ENCODE assay signal across 11 cellular contexts in genomic region chr15:52804526-52805081, GRCh38. TPM values are rescaled to one million over a fixed set of nuclear protein-coding genes. Genes with fewer than 3 reads are reported as not detected.
DNase-seq lines count a peak whose midpoint lies in the region; ATAC-seq and TF ChIP-seq lines count a peak whose summit lies in the region.
"Had no signal": no experiment of that assay in that cellular context is flagged by ENCODE, and none has a peak within 500 bp of the region (broad histone marks: within the 10 kb centered on the region; RNA-seq: fewer than 3 reads in every experiment).

No MANE protein-coding gene starts in this region.

- DNase-seq in activated T-cell treated with anti-CD3 and anti-CD28 coated beads, Interleukin-2, amount 50 U/mL, for 4 hours, result no peak
- no peak for DNase-seq in activated T-cell treated with anti-CD3 and anti-CD28 coated beads, Interleukin-2, amount 50 U/mL, for 1 hour
- DNase-seq in chondrocyte (ENCODE audit: low spot score), result no peak
- DNase-seq in mesendoderm, result peak; percentile 62
- DNase-seq in type B pancreatic cell (ENCODE audit: extremely low spot score, unreplicated experiment), result no peak
- DNase-seq in stimulated activated CD4-positive, alpha-beta T cell treated with anti-CD3 and anti-CD28 coated beads, Interleukin-2, amount 100 ng/mL, for 24 hours, result no peak
- DNase-seq: C1 segment of cervical spinal cord; HCEC 1CT; stimulated activated CD4-positive, alpha-beta T cell treated with anti-CD3 and anti-CD28 coated beads, Interleukin-4, amount 100 ng/mL, for 1 hour had no signal

- no peak overlapping the region for H3K23ac ChIP-seq in mesendoderm (ENCODE audit: low read length)

- no peaks in the 10 kb centered on the region for H3K36me3 ChIP-seq in mesendoderm (ENCODE audit: control insufficient read depth, insufficient read depth, low read length)

- H3K79me1 ChIP-seq in mesendoderm (ENCODE audit: low read length), result no peaks in the 10 kb centered on the region

- no peak overlapping the region for H3K18ac ChIP-seq in mesendoderm (ENCODE audit: low read length)

- peak overlapping the region; percentile 8 for H3K56ac ChIP-seq in mesendoderm (ENCODE audit: low read length)

- peaks cover 86% of the 10 kb centered on the region for H3K27me3 Mint-ChIP-seq in activated T-cell treated with anti-CD3 and anti-CD28 coated beads, Interleukin-2, amount 50 U/mL, for 4 hours (ENCODE audit: low read depth)
- peaks cover 66% of the 10 kb centered on the region for H3K27me3 Mint-ChIP-seq in chondrocyte (ENCODE audit: low read depth)
- peaks cover 89% of the 10 kb centered on the region for H3K27me3 Mint-ChIP-seq in type B pancreatic cell

- H3K4ac ChIP-seq in mesendoderm (ENCODE audit: low read depth, low read length), result no peak overlapping the region

- ATAC-seq in activated T-cell treated with anti-CD3 and anti-CD28 coated beads, Interleukin-2, amount 50 U/mL, for 4 hours, result no peak
- ATAC-seq in HG02973 (IDR thresholded peaks at IDR 0.05; ENCODE audit: unreplicated experiment) (no peak), GM19328 (IDR thresholded peaks at IDR 0.05; ENCODE audit: unreplicated experiment) (no peak)

- no peak overlapping the region for H2BK120ac ChIP-seq in mesendoderm (ENCODE audit: low read depth, low read length)

- H3K27ac ChIP-seq in mesendoderm (ENCODE audit: low read depth, low read length), result peak overlapping the region; percentile 2

- H3K27ac Mint-ChIP-seq in chondrocyte (ENCODE audit: unreplicated experiment) (no peak overlapping the region), type B pancreatic cell (no peak overlapping the region)

- peak overlapping the region; percentile 73 for H3K4me3 Mint-ChIP-seq in activated T-cell treated with anti-CD3 and anti-CD28 coated beads, Interleukin-2, amount 50 U/mL, for 4 hours
- peak overlapping the region; percentile 54 for H3K4me3 Mint-ChIP-seq in chondrocyte (ENCODE audit: unreplicated experiment)
- H3K4me3 Mint-ChIP-seq in type B pancreatic cell, result peak overlapping the region; percentile 76

- H3K27me3 ChIP-seq in mesendoderm (ENCODE audit: insufficient read depth, low read length, poor library complexity), result peaks cover 19% of the 10 kb centered on the region

- WGBS in mesendoderm (ENCODE audit: extremely low coverage, insufficient coverage, low lambda C conversion rate), result no CpG with 5 or more reads among the region's 25 CpGs

- no peak overlapping the region for H2AK5ac ChIP-seq in mesendoderm (ENCODE audit: low read length)

- H4K5ac ChIP-seq in mesendoderm (ENCODE audit: low read length), result no peak overlapping the region

- no peak overlapping the region for H2BK15ac ChIP-seq in mesendoderm (replicated peaks; ENCODE audit: low read depth)

- peaks cover 18% of the 10 kb centered on the region for H3K4me1 Mint-ChIP-seq in activated T-cell treated with anti-CD3 and anti-CD28 coated beads, Interleukin-2, amount 50 U/mL, for 4 hours (ENCODE audit: low read depth)
- H3K4me1 Mint-ChIP-seq in chondrocyte (ENCODE audit: low read depth) (peaks cover 15% of the 10 kb centered on the region), type B pancreatic cell (ENCODE audit: unreplicated experiment) (peaks cover 12% of the 10 kb centered on the region)

- peak overlapping the region; percentile 5 for H3K9ac ChIP-seq in mesendoderm (ENCODE audit: low read length)

- no peak overlapping the region for H3K4me3 ChIP-seq in mesendoderm (ENCODE audit: low read length)

- H3K79me2 ChIP-seq in mesendoderm (ENCODE audit: control insufficient read depth, insufficient read depth, low read length), result no peaks in the 10 kb centered on the region

- no peaks in the 10 kb centered on the region for H3K4me1 ChIP-seq in mesendoderm (ENCODE audit: control insufficient read depth, low read depth, low read length)

- H4K8ac ChIP-seq in mesendoderm (ENCODE audit: low read depth, low read length), result no peak overlapping the region

- no peaks in the 10 kb centered on the region for H3K36me3 Mint-ChIP-seq in activated T-cell treated with anti-CD3 and anti-CD28 coated beads, Interleukin-2, amount 50 U/mL, for 4 hours (ENCODE audit: insufficient read depth)
- no peaks in the 10 kb centered on the region for H3K36me3 Mint-ChIP-seq in chondrocyte (ENCODE audit: low read depth)
- H3K36me3 Mint-ChIP-seq in type B pancreatic cell, result no peaks in the 10 kb centered on the region

- H3K4me2 ChIP-seq in mesendoderm (ENCODE audit: low read length), result peak overlapping the region; percentile 29

- no peak for TF ChIP-seq CTCF in chondrocyte (IDR thresholded peaks at IDR 0.05)
- TF ChIP-seq CTCF in type B pancreatic cell (conservative IDR thresholded peaks at IDR 0.05), result no peak

- H2BK5ac ChIP-seq in mesendoderm (ENCODE audit: low read length), result no peak overlapping the region

- no peaks in the 10 kb centered on the region for H3K9me3 Mint-ChIP-seq in activated T-cell treated with anti-CD3 and anti-CD28 coated beads, Interleukin-2, amount 50 U/mL, for 4 hours
- no peaks in the 10 kb centered on the region for H3K9me3 Mint-ChIP-seq in chondrocyte (ENCODE audit: low read depth)
- H3K9me3 Mint-ChIP-seq in type B pancreatic cell, result no peaks in the 10 kb centered on the region

RNA-seq across cellular contexts. Expression of gene ONECUT1, which starts 14.5 kb away (rescaled TPM):
- total RNA-seq in activated T-cell treated with anti-CD3 and anti-CD28 coated beads, Interleukin-2, amount 50 U/mL, for 4 hours, result under 1 TPM in 1 of 3 donors, not detected in 2; 0.25 TPM
- total RNA-seq in chondrocyte, result 0.15 to 0.67 TPM in 2 of 3 replicates, not detected in the other
- 1.0 TPM for polyA plus RNA-seq in mesendoderm (2013, experiment 1 of 2)
- polyA plus RNA-seq in mesendoderm (2013, experiment 2 of 2), result 0.88 TPM
- total RNA-seq in type B pancreatic cell (ENCODE audit: low replicate concordance), result 11.0 and 11.1 TPM in 2 replicates
